In the genomic region with DNA sequence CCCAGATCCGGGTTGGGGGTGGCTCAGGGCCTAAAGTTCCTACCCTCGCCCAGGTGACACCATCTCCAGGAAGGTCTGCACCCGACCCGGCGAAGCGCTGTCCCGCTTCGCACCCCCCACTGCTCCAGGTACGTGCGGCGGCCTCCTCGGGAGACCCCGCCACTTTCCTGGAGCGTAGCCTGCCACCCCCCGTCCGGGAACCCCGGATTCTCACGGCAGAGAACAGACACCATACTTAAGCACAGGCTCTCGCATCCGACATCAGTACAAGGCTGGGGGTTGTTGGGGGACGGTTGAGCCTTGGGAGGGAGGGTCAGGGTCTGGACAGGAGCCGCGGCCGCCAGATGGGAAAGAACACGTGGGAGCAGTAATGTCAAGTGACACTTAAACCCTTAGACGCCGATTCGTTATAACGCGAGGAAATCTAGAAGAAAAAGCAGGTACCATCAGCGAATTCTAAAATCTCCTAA, we compare ENCODE assay signal across 8 cellular contexts. TPM values are rescaled to one million over a fixed set of nuclear protein-coding genes. Genes with fewer than 3 reads are reported as not detected.
DNase-seq lines count a peak whose midpoint lies in the region; FAIRE-seq and TF ChIP-seq lines count a peak whose summit lies in the region.

No MANE protein-coding gene starts in this region.

- H3K27ac ChIP-seq in small intestine (ENCODE audit: low read depth in 1 of 2, low read length in 1 of 2) = peak overlapping the region; percentile 61 to 92

- peak overlapping the region; percentile 99 for H3K27ac Mint-ChIP-seq in HFFc6

- no peaks in the 10 kb centered on the region for H3K27me3 Mint-ChIP-seq in HFFc6 (ENCODE audit: insufficient read depth)

- no peak for FAIRE-seq in small intestine (lab: Jason Lieb, UNC)

- H3K27me3 ChIP-seq in GM06990 (replicated peaks; ENCODE audit: control insufficient read depth, insufficient read depth, low read length) = no peaks in the 10 kb centered on the region
- H3K27me3 ChIP-seq in small intestine (ENCODE audit: control insufficient read depth in 2 of 2, insufficient read depth in 2 of 2, low read length in 2 of 2) = no peaks in the 10 kb centered on the region

- no peak for TF ChIP-seq CTCF in GM06990 (IDR thresholded peaks at IDR 0.05; ENCODE audit: insufficient read depth, low read length, poor library complexity, severe bottlenecking)
- TF ChIP-seq CTCF in HFFc6 (IDR thresholded peaks at IDR 0.05) = no peak
- no peak for TF ChIP-seq CTCF in astrocyte of the spinal cord (IDR thresholded peaks at IDR 0.05; ENCODE audit: low read depth, low read length)

- peak overlapping the region; percentile 94 for H3K4me3 ChIP-seq in GM06990 (replicated peaks; ENCODE audit: low read depth, low read length)
- H3K4me3 ChIP-seq in astrocyte of the spinal cord (ENCODE audit: low read depth, low read length) = peak overlapping the region; percentile 76
- H3K4me3 ChIP-seq in small intestine (ENCODE audit: low read depth in 1 of 2, low read length in 2 of 2) = peak overlapping the region; percentile 68 to 84

- peaks cover 18% of the 10 kb centered on the region; the same call in 1 of the 2 replicates for H3K36me3 Mint-ChIP-seq in HFFc6 (ENCODE audit: low read depth)

- no peaks in the 10 kb centered on the region for H3K9me3 ChIP-seq in small intestine (ENCODE audit: control insufficient read depth, low read depth)

- 0 to 1% (median 0%) methylated on average over 31 of the region's 31 CpGs for WGBS in small intestine, 3 donors

- in situ Hi-C loops in astrocyte of the spinal cord (cut with HindIII; ENCODE audit: low sequenced_read_pairs) = no loop called here

- H3K4me3 Mint-ChIP-seq in HFFc6 = peak overlapping the region; percentile 94

- H3K4me1 Mint-ChIP-seq in HFFc6 (ENCODE audit: low read depth) = peaks cover 31% of the 10 kb centered on the region

- H3K9me3 Mint-ChIP-seq in HFFc6 = no peaks in the 10 kb centered on the region

- no peaks in the 10 kb centered on the region for H3K4me1 ChIP-seq in small intestine (ENCODE audit: control insufficient read depth in 2 of 2, insufficient read depth in 1 of 2, low read depth in 1 of 2, low read length in 1 of 2)

- H3K36me3 ChIP-seq in GM06990 (ENCODE audit: control insufficient read depth, insufficient read depth, low read length) = no peaks in the 10 kb centered on the region
- H3K36me3 ChIP-seq in small intestine (ENCODE audit: control insufficient read depth in 2 of 2, insufficient read depth in 2 of 2, low read length in 2 of 2) = peaks cover 0 to 2% of the 10 kb centered on the region in 2 donors

- DNase-seq in GM06990 (ENCODE audit: extremely low read depth, insufficient read length) (peak; percentile 80), HFFc6 (peak; percentile 37), NCI-H1930 (lab: John Stamatoyannopoulos, UW) (peak; percentile 54 to 78), T1000 (lab: John Stamatoyannopoulos, UW) (peak; percentile 33), astrocyte of the spinal cord (ENCODE audit: low read depth, low spot score) (no peak), iPS-NIHi11 (ENCODE audit: low spot score) (peak; percentile 73), small intestine (peak; percentile 61), MV-4-11 (lab: John Stamatoyannopoulos, UW) (no peak)

RNA-seq across cellular contexts. Expression of gene TIMM9, which starts 0.5 kb away (rescaled TPM):
- total RNA-seq in HFFc6 (2021; fragmentation: NEBNext Ultra II Directional; extraction: Animal tissue kit (Norgen Biotek cat#: 25700)) = 10 to 100 TPM; 34.2 to 41.8 (median 39.2) TPM
- 10 to 100 TPM; 25.3 to 61.4 (median 45.9) TPM for polyA plus RNA-seq in small intestine

RNA-seq across cellular contexts. Expression of gene KIAA0586, which starts 0.7 kb away (rescaled TPM):
- total RNA-seq in HFFc6 (2021; fragmentation: NEBNext Ultra II Directional; extraction: Animal tissue kit (Norgen Biotek cat#: 25700)) = 10 to 100 TPM; 16.6 to 29.1 (median 26.0) TPM
- 1 to 10 TPM; 2.7 to 6.3 (median 3.8) TPM for polyA plus RNA-seq in small intestine

RNA-seq across cellular contexts. Expression of gene TOMM20L, which starts 31.1 kb away (rescaled TPM):
- total RNA-seq in HFFc6 (2021; fragmentation: NEBNext Ultra II Directional; extraction: Animal tissue kit (Norgen Biotek cat#: 25700)) = not detected
- polyA plus RNA-seq in small intestine = not detected

Comparison
In these comparisons a context has a peak if more than half of its experiments do, and no peak if none do; other contexts are left out.
1. DNase-seq: peak in GM06990 (single experiment), HFFc6 (single experiment), NCI-H1930 (2 of 2), T1000 (single experiment), iPS-NIHi11 (single experiment) and small intestine (single experiment); none in astrocyte of the spinal cord (single experiment) and MV-4-11 (single experiment).
2. Peak in every context shown above with its lines, with median percentiles within 50 percentile points of each other: H3K4me3 ChIP-seq.